23 cellular contexts compared by ENCODE assay signal in genomic region chr20:37053230-37053950, GRCh38. TPM values are rescaled to one million over a fixed set of nuclear protein-coding genes. Genes with fewer than 3 reads are reported as not detected.
A peak's percentile ranks its signal among the peaks of the same experiment; 100 is the strongest.
DNase-seq lines count a peak whose midpoint lies in the region; ATAC-seq, FAIRE-seq and TF ChIP-seq lines count a peak whose summit lies in the region.
"Had no signal": no experiment of that assay in that cellular context is flagged by ENCODE, and none has a peak within 500 bp of the region (broad histone marks: within the 10 kb centered on the region; RNA-seq: fewer than 3 reads in every experiment).

No MANE protein-coding gene starts in this region.

- no peak overlapping the region for H3K27ac Mint-ChIP-seq in Caco-2 (ENCODE audit: unreplicated experiment)
- H3K27ac Mint-ChIP-seq: dendritic cell treated with granulocyte-macrophage colony-stimulating factor and Interleukin-4, amounts not matched to agents 40 ng/mL and 50 ng/mL, for 4 days; nephron progenitor cell had no signal

- no peaks in the 10 kb centered on the region for H3K79me2 ChIP-seq in K562 (ENCODE audit: control insufficient read depth, insufficient read depth, low read length)

- H3K9ac ChIP-seq in K562 (ENCODE audit: insufficient read depth in 1 of 2, low read depth in 2 of 2, low read length in 2 of 2), result no peak overlapping the region

- no peaks in the 10 kb centered on the region for H3K9me1 ChIP-seq in K562 (ENCODE audit: control insufficient read depth, insufficient read depth, low read length)

- CTCF ChIA-PET in AG04449 (lab: Yijun Ruan, JAX) (no interaction called here), Caco-2 (lab: Charles Lee) (no interaction called here), K562 (lab: Yijun Ruan, JAX; ENCODE audit: low intra/inter-chr PET ratio) (no interaction called here)

- BruUV-seq in Caco-2 (replicated peaks; lab: Mats Ljungman, UMichigan) (TSS peak; percentile 23), K562 (replicated peaks; lab: Mats Ljungman, UMichigan) (TSS peak; percentile 10)

- DNase-seq in AG04449 (ENCODE audit: low read depth, low spot score), result peak; percentile 10
- DNase-seq in Caco-2, result peak in 1 of 2 experiments; percentile 48
- no peak for DNase-seq in K562 (ENCODE audit: extremely low read depth in 1 of 4, low spot score in 3 of 4)
- DNase-seq in iris pigment epithelial cell (ENCODE audit: low read depth), result peak; percentile 77
- DNase-seq in body of pancreas, result no peak
- DNase-seq in NCI-H1092 (lab: John Stamatoyannopoulos, UW), result no peak
- no peak for DNase-seq in foreskin melanocyte
- DNase-seq: activated CD4-positive, alpha-beta T cell treated with anti-CD3 and anti-CD28 coated beads for 1 hour; adrenal gland; GDM1; heart right ventricle; left ventricle myocardium inferior; NCI-H187 treated with DMSO at 0.1 percent for 48 hours; NCI-H2227 treated with DMSO at 0.1 percent for 48 hours; nephron progenitor cell; SIG-M5 had no signal

- no peaks in the 10 kb centered on the region for H3K27me3 Mint-ChIP-seq in Caco-2 (ENCODE audit: insufficient read depth, unreplicated experiment)
- H3K27me3 Mint-ChIP-seq: dendritic cell treated with granulocyte-macrophage colony-stimulating factor and Interleukin-4, amounts not matched to agents 40 ng/mL and 50 ng/mL, for 4 days had no signal

- H3K9me3 Mint-ChIP-seq in Caco-2 (ENCODE audit: unreplicated experiment), result no peaks in the 10 kb centered on the region
- H3K9me3 Mint-ChIP-seq: CD14-positive monocyte; dendritic cell treated with granulocyte-macrophage colony-stimulating factor and Interleukin-4, amounts not matched to agents 40 ng/mL and 50 ng/mL, for 4 days; nephron progenitor cell had no signal

- H3K4me2 ChIP-seq in K562 (ENCODE audit: insufficient read depth, low read length), result no peak overlapping the region

- TF ChIP-seq RAD21 in K562 (CRISPR knock-in tag; conservative IDR thresholded peaks at IDR 0.05 in 1 of 2, IDR thresholded peaks at IDR 0.05 in 1 of 2), result no peak

- no peak overlapping the region for H3K4me3 Mint-ChIP-seq in Caco-2 (ENCODE audit: unreplicated experiment)
- H3K4me3 Mint-ChIP-seq: CD14-positive monocyte; dendritic cell treated with granulocyte-macrophage colony-stimulating factor and Interleukin-4, amounts not matched to agents 40 ng/mL and 50 ng/mL, for 4 days; nephron progenitor cell had no signal

- H3K4me3 ChIP-seq in AG04449 (ENCODE audit: low read depth, low read length) (no peak overlapping the region), Caco-2 (ENCODE audit: low read depth, low read length) (no peak overlapping the region), K562 (no peak overlapping the region), body of pancreas (no peak overlapping the region)
- H3K4me3 ChIP-seq: adrenal gland, heart right ventricle, left ventricle myocardium inferior, suprapubic skin, vagina had no signal

- 95% methylated on average over 4 of the region's 4 CpGs for WGBS in K562 (ENCODE audit: insufficient coverage, low coverage, missing lambda C conversion rate)
- 97% methylated on average over 4 of the region's 4 CpGs for WGBS in body of pancreas, 2 donors

- no peak for TF ChIP-seq POLR2A in K562 (conservative IDR thresholded peaks at IDR 0.05)
- no peak for TF ChIP-seq POLR2A in body of pancreas (IDR thresholded peaks at IDR 0.05)

- no peak overlapping the region for H2AFZ ChIP-seq in K562 (ENCODE audit: low read depth, low read length)

- FAIRE-seq in K562 (lab: Jason Lieb, UNC), result no peak
- FAIRE-seq: TTC549 had no signal

- H3K27ac ChIP-seq in K562 (ENCODE audit: extremely low read depth, low read depth, low read length) (no peak overlapping the region), body of pancreas (no peak overlapping the region)
- H3K27ac ChIP-seq: adrenal gland, heart right ventricle, left ventricle myocardium inferior, suprapubic skin, vagina had no signal

- H3K9me3 ChIP-seq in Caco-2 (no peaks in the 10 kb centered on the region), K562 (replicated peaks; ENCODE audit: control insufficient read depth, insufficient read depth, low read depth, low read length) (no peaks in the 10 kb centered on the region), body of pancreas (no peaks in the 10 kb centered on the region)
- H3K9me3 ChIP-seq: adrenal gland, heart right ventricle, left ventricle myocardium inferior, suprapubic skin, vagina had no signal

- TF ChIP-seq CTCF in AG04449 (IDR thresholded peaks at IDR 0.05; ENCODE audit: insufficient read depth, low read length, missing control alignments) (no peak), Caco-2 (IDR thresholded peaks at IDR 0.05; ENCODE audit: insufficient read depth in 1 of 2, low read depth in 1 of 2, low read length in 1 of 2, severe bottlenecking in 1 of 2, unreplicated experiment in 1 of 2) (no peak), K562 (IDR thresholded peaks at IDR 0.05 in 2 of 3, conservative IDR thresholded peaks at IDR 0.05 in 1 of 3; ENCODE audit: insufficient read depth in 2 of 3, low read depth in 1 of 3, low read length in 3 of 3) (no peak), body of pancreas (IDR thresholded peaks at IDR 0.05) (no peak)

- H3K36me3 Mint-ChIP-seq in Caco-2 (ENCODE audit: insufficient read depth, unreplicated experiment), result peaks cover 96% of the 10 kb centered on the region

- POLR2A ChIA-PET in AG04449 (lab: Yijun Ruan, JAX), result no interaction called here
- POLR2A ChIA-PET in Caco-2 (lab: Charles Lee), result no interaction called here
- POLR2A ChIA-PET in K562 (lab: Yijun Ruan, JAX), result interaction anchor here (0.6 to 0.8 kb wide), 2 partner anchors 125 to 629 kb away, joined by 3 read pairs; partner anchors contain the start of genes MROH8 and RPN2

- no peaks in the 10 kb centered on the region for H4K20me1 ChIP-seq in K562 (replicated peaks; ENCODE audit: control insufficient read depth, insufficient read depth, low read length)

- ATAC-seq in K562, result no peak
- no peak for ATAC-seq in body of pancreas
- no peak for ATAC-seq in HG03342 (IDR thresholded peaks at IDR 0.05; ENCODE audit: unreplicated experiment)
- ATAC-seq: heart right ventricle, sciatic nerve had no signal

- no peaks in the 10 kb centered on the region for H3K4me1 Mint-ChIP-seq in Caco-2 (ENCODE audit: low read depth, unreplicated experiment)
- H3K4me1 Mint-ChIP-seq: CD14-positive monocyte, nephron progenitor cell had no signal

- H3K36me3 ChIP-seq in Caco-2 (ENCODE audit: control insufficient read depth, insufficient read depth, low read length), result peaks cover 4% of the 10 kb centered on the region
- peaks cover 59% of the 10 kb centered on the region for H3K36me3 ChIP-seq in K562 (ENCODE audit: control insufficient read depth, insufficient read depth, low read length)
- peaks cover 0 to 6% of the 10 kb centered on the region in 2 donors for H3K36me3 ChIP-seq in body of pancreas (replicated peaks in 1 of 2; ENCODE audit: insufficient read depth in 1 of 2, low read depth in 2 of 2)

- in situ Hi-C loops in K562 (cut with MboI), result no loop called here

- no peaks in the 10 kb centered on the region for H3K27me3 ChIP-seq in Caco-2 (replicated peaks; ENCODE audit: control insufficient read depth, insufficient read depth, low read length)
- H3K27me3 ChIP-seq in K562 (ENCODE audit: control insufficient read depth in 2 of 2, insufficient read depth in 2 of 2, low read length in 2 of 2), result no peaks in the 10 kb centered on the region
- H3K27me3 ChIP-seq in body of pancreas, result no peaks in the 10 kb centered on the region
- H3K27me3 ChIP-seq: adrenal gland, heart right ventricle, suprapubic skin, vagina had no signal

- H3K4me1 ChIP-seq in Caco-2 (no peaks in the 10 kb centered on the region), K562 (replicated peaks in 1 of 2; ENCODE audit: control insufficient read depth in 2 of 2, insufficient read depth in 2 of 2, low read length in 2 of 2) (no peaks in the 10 kb centered on the region), body of pancreas (no peaks in the 10 kb centered on the region)
- H3K4me1 ChIP-seq: adrenal gland, heart right ventricle, left ventricle myocardium inferior, suprapubic skin, vagina had no signal

- intact Hi-C loops in Caco-2 (cut with micrococcal nuclease; ENCODE audit: unreplicated experiment), result no loop called here
- intact Hi-C loops in K562 (cut with micrococcal nuclease), result no loop called here
- intact Hi-C loops in body of pancreas (cut with DNase I), result no loop called here

- TF ChIP-seq EP300 in K562 (IDR thresholded peaks at IDR 0.05; ENCODE audit: low read length), result no peak

TF ChIP-seq in K562, 482 proteins besides CTCF, POLR2A, EP300 and RAD21:
- TF ChIP-seq MED1 (CRISPR knock-in tag; IDR thresholded peaks at IDR 0.05; ENCODE audit: borderline replicate concordance) (no peak), XRCC3 (IDR thresholded peaks at IDR 0.05) (no peak), ZNF668 (CRISPR knock-in tag; IDR thresholded peaks at IDR 0.05) (no peak), ZFX (CRISPR knock-in tag; IDR thresholded peaks at IDR 0.05) (no peak), BHLHE40 (IDR thresholded peaks at IDR 0.05; ENCODE audit: low read length) (no peak)
- TF ChIP-seq, protein P1, sequence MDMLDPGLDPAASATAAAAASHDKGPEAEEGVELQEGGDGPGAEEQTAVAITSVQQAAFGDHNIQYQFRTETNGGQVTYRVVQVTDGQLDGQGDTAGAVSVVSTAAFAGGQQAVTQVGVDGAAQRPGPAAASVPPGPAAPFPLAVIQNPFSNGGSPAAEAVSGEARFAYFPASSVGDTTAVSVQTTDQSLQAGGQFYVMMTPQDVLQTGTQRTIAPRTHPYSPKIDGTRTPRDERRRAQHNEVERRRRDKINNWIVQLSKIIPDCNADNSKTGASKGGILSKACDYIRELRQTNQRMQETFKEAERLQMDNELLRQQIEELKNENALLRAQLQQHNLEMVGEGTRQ (CRISPR knock-in tag; IDR thresholded peaks at IDR 0.05), result no peak

RNA-seq across cellular contexts. Expression of gene RBL1, which starts 42.4 kb away (rescaled TPM):
- 35.9 and 37.0 TPM in 2 replicates for total RNA-seq in Caco-2 (2022)
- 34.8 and 94.2 TPM in 2 replicates for total RNA-seq in K562 (2011; cell fraction: chromatin; rRNA removed; ENCODE audit: low replicate concordance)
- 42.8 and 43.9 TPM in 2 replicates for total RNA-seq in K562 (2011; cell fraction: nucleolus; rRNA removed)
- total RNA-seq in K562 (2011; cell fraction: nucleoplasm; rRNA removed), result 23.1 and 23.4 TPM in 2 replicates
- 14.8 and 69.6 TPM in 2 replicates for total RNA-seq in K562 (2014; rRNA removed)
- 25.9 and 30.5 TPM in 2 replicates for total RNA-seq in K562 (2014; rRNA removed; fragmentation: Illumina TruSeq; extraction: Trizol)
- 19.9 and 21.2 TPM in 2 replicates for total RNA-seq in K562 (2015; rRNA removed; fragmentation: Illumina TruSeq; extraction: Trizol)
- 23.0 and 25.6 TPM in 2 replicates for total RNA-seq in K562 (2021)
- 11.1 and 15.6 TPM in 2 replicates for polyA plus RNA-seq in K562 (2011; rRNA removed)
- 5.2 and 5.4 TPM in 2 replicates for polyA plus RNA-seq in K562 (2011; cell fraction: cytosol; rRNA removed)
- polyA plus RNA-seq in K562 (2011; cell fraction: nucleus; rRNA removed), result 8.9 and 14.7 TPM in 2 replicates
- 10.0 and 13.2 TPM in 2 replicates for polyA plus RNA-seq in K562 (2012)
- polyA plus RNA-seq in K562 (2014; fragmentation: Illumina TruSeq; extraction: Trizol), result 17.5 and 20.5 TPM in 2 replicates
- polyA plus RNA-seq in K562 (2014; fragmentation: Nextera tagmentation; extraction: Ambion mirVana), result 1 to 10 TPM; 4.0 to 4.3 TPM
- polyA plus RNA-seq in K562 (2014; rRNA removed), result 9.5 and 11.1 TPM in 2 replicates
- polyA minus RNA-seq in K562 (2011; rRNA and poly(A)+ RNA removed), result 25.2 and 27.0 TPM in 2 replicates
- 5.9 and 21.0 TPM in 2 replicates for polyA minus RNA-seq in K562 (2011; cell fraction: cytosol; rRNA and poly(A)+ RNA removed)
- 33.5 and 38.2 TPM in 2 replicates for polyA minus RNA-seq in K562 (2011; cell fraction: nucleus; rRNA and poly(A)+ RNA removed)
- 10 to 100 TPM in 1 of 2 donors, 1 to 10 TPM in 1; 4.4 to 11.9 TPM for total RNA-seq in body of pancreas

Comparison
In these comparisons a context has a peak if more than half of its experiments do, and no peak if none do; other contexts are left out.
1. DNase-seq: peak in AG04449 (single experiment) and iris pigment epithelial cell (single experiment); none in K562 (0 of 4), body of pancreas (0 of 4), NCI-H1092 (single experiment) and foreskin melanocyte (single experiment).